14 cellular contexts compared by ENCODE assay signal in the genomic region with DNA sequence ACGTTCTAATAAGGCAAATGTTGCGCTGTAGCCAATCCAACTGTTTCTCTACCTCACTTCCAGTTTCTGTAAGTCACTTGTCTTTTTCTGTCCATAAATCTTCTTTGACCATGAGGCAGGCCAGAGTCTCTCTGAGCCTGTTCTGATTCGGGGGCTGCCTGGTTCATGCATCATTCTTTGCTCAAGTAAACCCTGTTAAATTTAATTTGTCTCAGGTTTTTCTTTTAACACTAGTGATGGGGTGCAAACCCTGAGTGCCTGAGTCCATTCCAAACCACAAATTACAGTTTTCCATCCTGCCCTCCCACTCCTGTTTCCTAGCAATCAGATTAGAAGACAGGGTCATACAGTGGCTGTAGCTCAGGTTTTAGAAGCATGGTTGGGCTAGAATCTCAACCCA. TPM values are rescaled to one million over a fixed set of nuclear protein-coding genes. Genes with fewer than 3 reads are reported as not detected.
"Had no signal": no experiment of that assay in that cellular context is flagged by ENCODE, and none has a peak within 500 bp of the region (broad histone marks: within the 10 kb centered on the region; RNA-seq: fewer than 3 reads in every experiment).

No MANE protein-coding gene starts in this region.

- H3K27me3 ChIP-seq: cardiac muscle cell, esophagus squamous epithelium, foreskin keratinocyte, ovary, tibial nerve had no signal

- H3K9me3 ChIP-seq: esophagus squamous epithelium, ovary, tibial nerve had no signal

- H3K4me3 Mint-ChIP-seq: activated naive CD8-positive, alpha-beta T cell; memory B cell; stimulated activated effector memory CD8-positive, alpha-beta T cell treated with anti-CD3 and anti-CD28 coated beads, Interleukin-12 subunit alpha, Interleukin-12 subunit beta, amount 100 ng/mL, for 72 hours; T-helper 17 cell had no signal

- H3K27ac ChIP-seq: cardiac muscle cell, esophagus squamous epithelium, foreskin keratinocyte, ovary had no signal

- DNase-seq: activated CD4-positive, alpha-beta T cell treated with anti-CD3 and anti-CD28 coated beads, Interleukin-2, amount 50 U/mL, for 1 hour; activated effector memory CD4-positive, alpha-beta T cell treated with anti-CD3 and anti-CD28 coated beads, Interleukin-2, amount 50 U/mL, for 16 hours; anterior cingulate cortex; esophagus squamous epithelium; foreskin keratinocyte; ovary; T-helper 17 cell had no signal

- H3K27ac Mint-ChIP-seq: activated naive CD8-positive, alpha-beta T cell; memory B cell; stimulated activated effector memory CD8-positive, alpha-beta T cell treated with anti-CD3 and anti-CD28 coated beads, Interleukin-12 subunit alpha, Interleukin-12 subunit beta, amount 100 ng/mL, for 72 hours; T-helper 17 cell had no signal

- H3K4me1 Mint-ChIP-seq: memory B cell; stimulated activated effector memory CD8-positive, alpha-beta T cell treated with anti-CD3 and anti-CD28 coated beads, Interleukin-12 subunit alpha, Interleukin-12 subunit beta, amount 100 ng/mL, for 72 hours had no signal

- H3K36me3 ChIP-seq: cardiac muscle cell, esophagus squamous epithelium, ovary, tibial nerve had no signal

- H3K4me3 ChIP-seq: cardiac muscle cell, esophagus squamous epithelium, ovary, smooth muscle cell, tibial nerve had no signal

- H3K36me3 Mint-ChIP-seq: activated naive CD8-positive, alpha-beta T cell; memory B cell; stimulated activated effector memory CD8-positive, alpha-beta T cell treated with anti-CD3 and anti-CD28 coated beads, Interleukin-12 subunit alpha, Interleukin-12 subunit beta, amount 100 ng/mL, for 72 hours had no signal

- ATAC-seq: foreskin keratinocyte; left lobe of liver; stimulated activated effector memory CD8-positive, alpha-beta T cell treated with anti-CD3 and anti-CD28 coated beads, Interleukin-12 subunit alpha, Interleukin-12 subunit beta, amount 100 ng/mL, for 72 hours; T-helper 17 cell had no signal

- H3K9me3 Mint-ChIP-seq: memory B cell; stimulated activated effector memory CD8-positive, alpha-beta T cell treated with anti-CD3 and anti-CD28 coated beads, Interleukin-12 subunit alpha, Interleukin-12 subunit beta, amount 100 ng/mL, for 72 hours had no signal

RNA-seq across cellular contexts. Expression of a gene that starts 41.9 kb away (rescaled TPM):
- total RNA-seq: foreskin keratinocyte, smooth muscle cell had no signal
